ENCODE assay signal across 9 cellular contexts in genomic region chr2:5915926-5916325, GRCh38.
DNase-seq lines count a peak whose midpoint lies in the region; ATAC-seq, FAIRE-seq and TF ChIP-seq lines count a peak whose summit lies in the region.
"Had no signal": no experiment of that assay in that cellular context is flagged by ENCODE, and none has a peak within 500 bp of the region (broad histone marks: within the 10 kb centered on the region; RNA-seq: fewer than 3 reads in every experiment).

No MANE protein-coding gene starts in this region.

- H4K20me1 ChIP-seq in MM.1S (ENCODE audit: insufficient read depth, low read length) (no peaks in the 10 kb centered on the region), GM12878 (ENCODE audit: control insufficient read depth, insufficient read depth) (no peaks in the 10 kb centered on the region)

- H3K9ac ChIP-seq in MM.1S (ENCODE audit: low read length) (no peak overlapping the region), GM12878 (ENCODE audit: control insufficient read depth, insufficient read depth, low read length) (no peak overlapping the region)

- BruUV-seq in GM12878 (replicated peaks; lab: Mats Ljungman, UMichigan): no TSS peak

- H3K27me3 ChIP-seq in MM.1S (replicated peaks; ENCODE audit: insufficient read depth, low read length) (no peaks in the 10 kb centered on the region), GM12878 (replicated peaks in 1 of 2; ENCODE audit: control insufficient read depth in 2 of 2, insufficient read depth in 2 of 2, low read length in 1 of 2) (no peaks in the 10 kb centered on the region)

- 10% methylated on average over 4 of the region's 4 CpGs for WGBS in GM12878 (ENCODE audit: insufficient coverage, insufficient replicate concordance, low lambda C conversion rate, missing lambda C conversion rate)

- H3K79me2 ChIP-seq in MM.1S (ENCODE audit: low read length): no peaks in the 10 kb centered on the region
- H3K79me2 ChIP-seq in GM12878 (ENCODE audit: control insufficient read depth, insufficient read depth, low read length): no peaks in the 10 kb centered on the region

- SMC1A ChIA-PET in GM12878 (lab: Charles Lee; ENCODE audit: uncharacterized antibody, unreplicated experiment): no interaction called here

- TF ChIP-seq POLR2A in GM12878 (IDR thresholded peaks at IDR 0.05; ENCODE audit: low read depth, low read length): no peak

- no peaks in the 10 kb centered on the region for H3F3A ChIP-seq in MM.1S (ENCODE audit: insufficient read depth, low read length)

- no peak overlapping the region for H2AFZ ChIP-seq in MM.1S (ENCODE audit: low read length)
- no peak overlapping the region for H2AFZ ChIP-seq in GM12878 (ENCODE audit: control insufficient read depth, low read depth, low read length)

- DNase-seq in activated CD4-positive, alpha-beta T cell treated with anti-CD3 and anti-CD28 coated beads, Interleukin-2, amount 50 U/mL, for 48 hours: peak; percentile 7 to 19
- no peak for DNase-seq in activated CD4-positive, alpha-beta T cell treated with anti-CD3 and anti-CD28 coated beads, Interleukin-2, amount 50 U/mL, for 4 hours
- DNase-seq in MM.1S (peak; percentile 40), GM12878 (ENCODE audit: low read depth, low spot score) (no peak), retina (peak; percentile 30), mucosa of gallbladder (ENCODE audit: low spot score) (no peak), omental fat pad (ENCODE audit: low spot score) (no peak)
- DNase-seq: NCI-H510A had no signal

- peak; percentile 68 for ATAC-seq in GM12878
- no peak for ATAC-seq in GM18502 (IDR thresholded peaks at IDR 0.05; ENCODE audit: poor library complexity, unreplicated experiment)
- no peak for ATAC-seq in omental fat pad (ENCODE audit: low FRiP score)

- TF ChIP-seq CTCF in MM.1S (IDR thresholded peaks at IDR 0.05; ENCODE audit: low read length): peak; percentile 55
- TF ChIP-seq CTCF in GM12878 (IDR thresholded peaks at IDR 0.05 in 2 of 3, conservative IDR thresholded peaks at IDR 0.05 in 1 of 3; ENCODE audit: control insufficient read depth in 2 of 3, extremely low read depth in 1 of 3, insufficient read depth in 1 of 3, low read depth in 3 of 3, low read length in 3 of 3): peak; percentile 38 to 52 (median 40); a peak in 5 of 6 replicates
- no peak for TF ChIP-seq CTCF in omental fat pad (IDR thresholded peaks at IDR 0.05)

- RAD21 ChIA-PET in GM12878 (lab: Charles Lee; ENCODE audit: unreplicated experiment): interaction anchor here (1.1 kb wide), 1 partner anchor 1956 kb away, joined by 3 read pairs; no protein-coding TSS in a partner anchor

- H3K36me3 ChIP-seq in MM.1S (replicated peaks; ENCODE audit: insufficient read depth, low read length) (no peaks in the 10 kb centered on the region), GM12878 (ENCODE audit: control insufficient read depth in 2 of 2, insufficient read depth in 2 of 2, low read length in 1 of 2) (no peaks in the 10 kb centered on the region)

- intact Hi-C loops in GM12878 (cut with micrococcal nuclease; ENCODE audit: unreplicated experiment): loop anchor here (5.0 kb wide), 1 partner anchor 1959 kb away; no protein-coding TSS in a partner anchor

- FAIRE-seq in GM12878 (lab: Jason Lieb, UNC): no peak

- no peaks in the 10 kb centered on the region for H3K9me2 ChIP-seq in MM.1S (replicated peaks; ENCODE audit: insufficient read depth, low read length)

- H3K4me2 ChIP-seq in MM.1S (ENCODE audit: low read depth, low read length): no peak overlapping the region
- no peak overlapping the region for H3K4me2 ChIP-seq in GM12878 (ENCODE audit: control insufficient read depth, insufficient read depth)

- H3K27ac ChIP-seq in MM.1S (ENCODE audit: low read length) (no peak overlapping the region), GM12878 (ENCODE audit: control insufficient read depth, insufficient read depth) (no peak overlapping the region)

- in situ Hi-C loops in GM12878 (cut with MboI): no loop called here

- H3K9me3 ChIP-seq in MM.1S (replicated peaks; ENCODE audit: insufficient read depth, low read length) (no peaks in the 10 kb centered on the region), GM12878 (replicated peaks; ENCODE audit: control insufficient read depth, insufficient read depth, low read length) (no peaks in the 10 kb centered on the region)

- CTCF ChIA-PET in GM12878 (lab: Yijun Ruan, JAX): interaction anchor here (0.7 kb wide), 1 partner anchor 857 kb away, joined by 3 read pairs; no protein-coding TSS in a partner anchor

- H3K4me3 ChIP-seq in MM.1S (ENCODE audit: low read length) (no peak overlapping the region), GM12878 (no peak overlapping the region)

- H3K4me1 ChIP-seq in MM.1S (ENCODE audit: low read length) (no peaks in the 10 kb centered on the region), GM12878 (ENCODE audit: control insufficient read depth, insufficient read depth, low read length) (no peaks in the 10 kb centered on the region)

- peak; percentile 53 for TF ChIP-seq RAD21 in GM12878 (IDR thresholded peaks at IDR 0.05; ENCODE audit: insufficient read depth, low read depth, low read length)

- POLR2A ChIA-PET in GM12878 (lab: Charles Lee): no interaction called here

- TF ChIP-seq EP300 in GM12878 (IDR thresholded peaks at IDR 0.05; ENCODE audit: borderline replicate concordance in 1 of 2, control insufficient read depth in 1 of 2, low read depth in 2 of 2, low read length in 2 of 2): no peak

TF ChIP-seq in GM12878, 131 proteins besides CTCF, POLR2A, EP300 and RAD21:
- TF ChIP-seq SMC3 (IDR thresholded peaks at IDR 0.05; ENCODE audit: borderline replicate concordance, low read length): peak; percentile 8; the same call in 1 of the 2 replicates
- TF ChIP-seq, protein P1, sequence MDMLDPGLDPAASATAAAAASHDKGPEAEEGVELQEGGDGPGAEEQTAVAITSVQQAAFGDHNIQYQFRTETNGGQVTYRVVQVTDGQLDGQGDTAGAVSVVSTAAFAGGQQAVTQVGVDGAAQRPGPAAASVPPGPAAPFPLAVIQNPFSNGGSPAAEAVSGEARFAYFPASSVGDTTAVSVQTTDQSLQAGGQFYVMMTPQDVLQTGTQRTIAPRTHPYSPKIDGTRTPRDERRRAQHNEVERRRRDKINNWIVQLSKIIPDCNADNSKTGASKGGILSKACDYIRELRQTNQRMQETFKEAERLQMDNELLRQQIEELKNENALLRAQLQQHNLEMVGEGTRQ (IDR thresholded peaks at IDR 0.05; ENCODE audit: borderline replicate concordance, low read depth, low read length): no peak
- TF ChIP-seq ZNF687 (IDR thresholded peaks at IDR 0.05): no peak
- TF ChIP-seq WRNIP1 (IDR thresholded peaks at IDR 0.05; ENCODE audit: borderline replicate concordance, low read depth, low read length): no peak
- TF ChIP-seq BMI1 (IDR thresholded peaks at IDR 0.05; ENCODE audit: borderline replicate concordance): no peak
- no peak for TF ChIP-seq E2F8 (IDR thresholded peaks at IDR 0.05; ENCODE audit: low read depth, partially characterized antibody)

Comparison
In these comparisons a context has a peak if more than half of its experiments do, and no peak if none do; other contexts are left out.
1. DNase-seq: peak in activated CD4-positive, alpha-beta T cell treated with anti-CD3 and anti-CD28 coated beads, Interleukin-2, amount 50 U/mL, for 48 hours (2 of 2), MM.1S (single experiment) and retina (single experiment); none in activated CD4-positive, alpha-beta T cell treated with anti-CD3 and anti-CD28 coated beads, Interleukin-2, amount 50 U/mL, for 4 hours (0 of 2), GM12878 (single experiment), mucosa of gallbladder (single experiment) and omental fat pad (single experiment).
2. CTCF ChIP-seq: peak in MM.1S (single experiment) and GM12878 (3 of 3); none in omental fat pad (0 of 3).